In the genomic region with DNA sequence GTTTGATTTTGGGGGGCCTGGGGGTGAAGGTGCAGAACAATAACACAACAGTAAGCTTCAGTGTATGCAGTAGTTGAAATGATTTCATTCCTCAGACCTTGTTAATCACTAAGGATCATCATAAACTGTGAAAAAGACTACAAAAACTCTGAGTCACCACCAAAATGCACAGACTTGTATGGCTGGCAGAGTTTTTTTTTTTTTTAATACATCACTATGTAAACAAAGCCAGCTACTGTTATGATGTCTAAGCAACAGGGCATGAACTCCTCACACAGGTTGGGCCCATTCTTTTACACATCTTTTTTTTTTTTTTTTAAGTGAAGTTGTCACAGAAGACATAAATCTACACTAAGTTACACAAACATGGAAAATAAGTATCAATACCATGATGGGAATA, we compare ENCODE assay signal across 16 cellular contexts.
DNase-seq lines count a peak whose midpoint lies in the region; ATAC-seq and TF ChIP-seq lines count a peak whose summit lies in the region.
"Had no signal": no experiment of that assay in that cellular context is flagged by ENCODE, and none has a peak within 500 bp of the region (broad histone marks: within the 10 kb centered on the region; RNA-seq: fewer than 3 reads in every experiment).

No MANE protein-coding gene starts in this region.

- H3K4me1 ChIP-seq in breast epithelium (no peaks in the 10 kb centered on the region), adrenal gland (replicated peaks in 1 of 2) (no peaks in the 10 kb centered on the region)

- no peaks in the 10 kb centered on the region for H3K27me3 Mint-ChIP-seq in MCF 10A (ENCODE audit: insufficient read depth, unreplicated experiment)
- H3K27me3 Mint-ChIP-seq: T-cell had no signal

- POLR2A ChIA-PET in MCF 10A (lab: Yijun Ruan, JAX) = interaction anchor here (0.6 to 1.9 kb wide), 7 partner anchors 9 to 844 kb away, joined by 3 to 7 read pairs (median 3); no protein-coding TSS in a partner anchor
- POLR2A ChIA-PET in RWPE1 (lab: Yijun Ruan, JAX; ENCODE audit: low non-redundant PET) = no interaction called here

- no peak for TF ChIP-seq CTCF in MCF 10A (IDR thresholded peaks at IDR 0.05; ENCODE audit: unreplicated experiment)
- TF ChIP-seq CTCF in breast epithelium (IDR thresholded peaks at IDR 0.05) = no peak
- TF ChIP-seq CTCF in RWPE1 (conservative IDR thresholded peaks at IDR 0.05; ENCODE audit: low read depth) = no peak
- no peak for TF ChIP-seq CTCF in adrenal gland (IDR thresholded peaks at IDR 0.05)

- peaks cover 6% of the 10 kb centered on the region for H3K4me1 Mint-ChIP-seq in MCF 10A (ENCODE audit: insufficient read depth, unreplicated experiment)
- H3K4me1 Mint-ChIP-seq: endodermal cell, neural crest cell, T-cell had no signal

- in situ Hi-C loops in G401 (cut with HindIII; ENCODE audit: low sequenced_read_pairs) = no loop called here

- H3K27ac Mint-ChIP-seq in MCF 10A (ENCODE audit: low read depth, unreplicated experiment) = peak overlapping the region; percentile 96
- H3K27ac Mint-ChIP-seq: activated naive CD4-positive, alpha-beta T cell treated with anti-CD3 and anti-CD28 coated beads, Interleukin-2, amount 50 U/mL, for 72 hours; endodermal cell; T-cell had no signal

- H3K36me3 ChIP-seq in breast epithelium = no peaks in the 10 kb centered on the region
- H3K36me3 ChIP-seq in adrenal gland (replicated peaks in 1 of 2) = no peaks in the 10 kb centered on the region

- DNase-seq in MCF 10A (ENCODE audit: unreplicated experiment) (peak; percentile 81), breast epithelium (ENCODE audit: low spot score in 2 of 2) (no peak), RWPE1 (ENCODE audit: low spot score) (peak; percentile 85), fibroblast of peridontal ligament (ENCODE audit: extremely low read depth) (peak; percentile 57), NCI-H1105 (lab: John Stamatoyannopoulos, UW) (no peak), G401 (ENCODE audit: low spot score) (no peak), adrenal gland (no peak)
- DNase-seq: activated CD4-positive, alpha-beta T cell treated with anti-CD3 and anti-CD28 coated beads, Interleukin-2, amount 50 U/mL, for 48 hours; AML-193; endodermal cell; KBM-7; NCI-H345; T-cell had no signal

- intact Hi-C loops in MCF 10A (cut with micrococcal nuclease) (loop anchor here (10.0 kb wide), 2 partner anchors 242 to 312 kb away; no protein-coding TSS in a partner anchor), breast epithelium (cut with DNase I; ENCODE audit: low total_unique reads) (no loop called here), adrenal gland (cut with DNase I) (no loop called here)

- H3K4me3 Mint-ChIP-seq in MCF 10A (ENCODE audit: unreplicated experiment) = no peak overlapping the region
- H3K4me3 Mint-ChIP-seq: endodermal cell, neural crest cell, T-cell had no signal

- H3K9me3 Mint-ChIP-seq in MCF 10A (ENCODE audit: unreplicated experiment) = no peaks in the 10 kb centered on the region
- H3K9me3 Mint-ChIP-seq: activated naive CD4-positive, alpha-beta T cell treated with anti-CD3 and anti-CD28 coated beads, Interleukin-2, amount 50 U/mL, for 72 hours; endodermal cell had no signal

- H3K27me3 ChIP-seq in breast epithelium (no peaks in the 10 kb centered on the region), adrenal gland (no peaks in the 10 kb centered on the region)

- no peak for TF ChIP-seq POLR2A in breast epithelium (IDR thresholded peaks at IDR 0.05)
- TF ChIP-seq POLR2A in adrenal gland (IDR thresholded peaks at IDR 0.05) = no peak

- ATAC-seq in GM18520 (IDR thresholded peaks at IDR 0.05; ENCODE audit: unreplicated experiment) = no peak
- ATAC-seq: activated naive CD4-positive, alpha-beta T cell treated with anti-CD3 and anti-CD28 coated beads, Interleukin-2, amount 50 U/mL, for 72 hours; T-cell had no signal

- CTCF ChIA-PET in MCF 10A (lab: Yijun Ruan, JAX) = interaction anchor here (0.5 to 1.1 kb wide), 7 partner anchors 16 to 1303 kb away, joined by 3 to 4 read pairs (median 3); a partner anchor contains a TSS
- CTCF ChIA-PET in RWPE1 (lab: Yijun Ruan, JAX) = interaction anchor here (0.6 to 0.9 kb wide), 3 partner anchors 15 to 620 kb away, joined by 3 to 4 read pairs (median 3); no protein-coding TSS in a partner anchor

- BruUV-seq in MCF 10A (replicated peaks; lab: Mats Ljungman, UMichigan) = no TSS peak

- H3K4me3 ChIP-seq in breast epithelium (no peak overlapping the region), adrenal gland (no peak overlapping the region)

- H3K9me3 ChIP-seq in breast epithelium (no peaks in the 10 kb centered on the region), adrenal gland (replicated peaks in 1 of 3) (peaks cover 0 to 4% (median 0%) of the 10 kb centered on the region in 3 donors)

- H3K36me3 Mint-ChIP-seq in MCF 10A (ENCODE audit: insufficient read depth, unreplicated experiment) = no peaks in the 10 kb centered on the region
- H3K36me3 Mint-ChIP-seq: activated naive CD4-positive, alpha-beta T cell treated with anti-CD3 and anti-CD28 coated beads, Interleukin-2, amount 50 U/mL, for 72 hours; T-cell had no signal

- H3K27ac ChIP-seq in breast epithelium (no peak overlapping the region), RWPE1 (no peak overlapping the region), adrenal gland (no peak overlapping the region)

Comparison
In these comparisons a context has a peak if more than half of its experiments do, and no peak if none do; other contexts are left out.
1. DNase-seq: peak in MCF 10A (single experiment), RWPE1 (single experiment) and fibroblast of peridontal ligament (single experiment); none in breast epithelium (0 of 2), NCI-H1105 (single experiment), G401 (single experiment) and adrenal gland (0 of 7).